In genomic region chr2:199914372-199914958, GRCh38 we compare ENCODE assay signal across 14 cellular contexts. TPM values are rescaled to one million over a fixed set of nuclear protein-coding genes. Genes with fewer than 3 reads are reported as not detected.
DNase-seq lines count a peak whose midpoint lies in the region; TF ChIP-seq lines count a peak whose summit lies in the region.
"Had no signal": no experiment of that assay in that cellular context is flagged by ENCODE, and none has a peak within 500 bp of the region (broad histone marks: within the 10 kb centered on the region; RNA-seq: fewer than 3 reads in every experiment).

No MANE protein-coding gene starts in this region.

- H3K4me3 ChIP-seq in breast epithelium = no peak overlapping the region
- H3K4me3 ChIP-seq: heart right ventricle had no signal

- DNase-seq in MCF 10A (ENCODE audit: unreplicated experiment) (no peak), breast epithelium (ENCODE audit: low spot score in 2 of 2) (no peak), immature natural killer cell (no peak), NCI-H1436 (lab: John Stamatoyannopoulos, UW) (no peak), SKM-1 treated with dmso at 0.1 percent for 144 hours (lab: John Stamatoyannopoulos, UW; ENCODE audit: unreplicated experiment) (no peak), NCI-H1417 (lab: John Stamatoyannopoulos, UW) (no peak), NCI-H774 (lab: John Stamatoyannopoulos, UW) (no peak)
- DNase-seq in activated CD4-positive, alpha-beta memory T cell treated with anti-CD3 and anti-CD28 coated beads, Interleukin-2, amount 10 ng/mL, durations not matched to agents 7 days and 5 days = no peak
- DNase-seq: anterior cingulate cortex; effector memory CD8-positive, alpha-beta T cell; EL; heart right ventricle; left ventricle myocardium superior had no signal

- TF ChIP-seq POLR2A in breast epithelium (IDR thresholded peaks at IDR 0.05) = no peak

- no peak overlapping the region for H3K27ac ChIP-seq in breast epithelium
- H3K27ac ChIP-seq: parathyroid adenoma had no signal

- POLR2A ChIA-PET in MCF 10A (lab: Yijun Ruan, JAX) = interaction anchor here (1.3 kb wide), 1 partner anchor 9 kb away, joined by 4 read pairs; no protein-coding TSS in a partner anchor
- POLR2A ChIA-PET in activated CD4-positive, alpha-beta memory T cell treated with anti-CD3 and anti-CD28 coated beads, Interleukin-2, amount 10 ng/mL, durations not matched to agents 7 days and 5 days (lab: Charles Lee) = no interaction called here

- H3K36me3 ChIP-seq in breast epithelium = no peaks in the 10 kb centered on the region

- no peaks in the 10 kb centered on the region for H3K27me3 Mint-ChIP-seq in MCF 10A (ENCODE audit: insufficient read depth, unreplicated experiment)
- H3K27me3 Mint-ChIP-seq in activated CD4-positive, alpha-beta memory T cell treated with anti-CD3 and anti-CD28 coated beads, Interleukin-2, amount 10 ng/mL, durations not matched to agents 7 days and 5 days = no peaks in the 10 kb centered on the region
- peaks cover 2 to 8% (median 5%) of the 10 kb centered on the region in 3 donors for H3K27me3 Mint-ChIP-seq in immature natural killer cell (ENCODE audit: low read depth in 3 of 3)
- H3K27me3 Mint-ChIP-seq: effector memory CD8-positive, alpha-beta T cell had no signal

- CTCF ChIA-PET in MCF 10A (lab: Yijun Ruan, JAX) = interaction anchor here (0.6 to 1.0 kb wide), 3 partner anchors 174 to 1654 kb away, joined by 3 to 5 read pairs (median 3); no protein-coding TSS in a partner anchor
- CTCF ChIA-PET in activated CD4-positive, alpha-beta memory T cell treated with anti-CD3 and anti-CD28 coated beads, Interleukin-2, amount 10 ng/mL, durations not matched to agents 7 days and 5 days (lab: Charles Lee) = no interaction called here

- H3K4me1 ChIP-seq in breast epithelium = peaks cover 0 to 7% of the 10 kb centered on the region in 2 donors

- H3K36me3 Mint-ChIP-seq in MCF 10A (ENCODE audit: insufficient read depth, unreplicated experiment) (peaks cover 21% of the 10 kb centered on the region), immature natural killer cell (peaks cover 0 to 17% (median 14%) of the 10 kb centered on the region in 3 donors)
- peaks cover 54% of the 10 kb centered on the region for H3K36me3 Mint-ChIP-seq in activated CD4-positive, alpha-beta memory T cell treated with anti-CD3 and anti-CD28 coated beads, Interleukin-2, amount 10 ng/mL, durations not matched to agents 7 days and 5 days (ENCODE audit: low read depth)

- peak overlapping the region; percentile 13 for H3K27ac Mint-ChIP-seq in MCF 10A (ENCODE audit: low read depth, unreplicated experiment)
- H3K27ac Mint-ChIP-seq in activated CD4-positive, alpha-beta memory T cell treated with anti-CD3 and anti-CD28 coated beads, Interleukin-2, amount 10 ng/mL, durations not matched to agents 7 days and 5 days = peak overlapping the region; percentile 9
- H3K27ac Mint-ChIP-seq in immature natural killer cell = peak overlapping the region in 5 of 6 donors; percentile 12 to 61 (median 36)

- no peaks in the 10 kb centered on the region for H3K9me3 Mint-ChIP-seq in MCF 10A (ENCODE audit: unreplicated experiment)
- peaks cover 16% of the 10 kb centered on the region for H3K9me3 Mint-ChIP-seq in activated CD4-positive, alpha-beta memory T cell treated with anti-CD3 and anti-CD28 coated beads, Interleukin-2, amount 10 ng/mL, durations not matched to agents 7 days and 5 days
- H3K9me3 Mint-ChIP-seq in immature natural killer cell = no peaks in the 10 kb centered on the region
- H3K9me3 Mint-ChIP-seq: effector memory CD8-positive, alpha-beta T cell had no signal

- no peaks in the 10 kb centered on the region for H3K27me3 ChIP-seq in breast epithelium
- H3K27me3 ChIP-seq: heart right ventricle had no signal

- H3K4me3 Mint-ChIP-seq in MCF 10A (ENCODE audit: unreplicated experiment) = peak overlapping the region; percentile 40
- H3K4me3 Mint-ChIP-seq in activated CD4-positive, alpha-beta memory T cell treated with anti-CD3 and anti-CD28 coated beads, Interleukin-2, amount 10 ng/mL, durations not matched to agents 7 days and 5 days = peak overlapping the region; percentile 4
- H3K4me3 Mint-ChIP-seq in immature natural killer cell = peak overlapping the region in 1 of 5 donors; percentile 46

- no TSS peak for BruUV-seq in MCF 10A (replicated peaks; lab: Mats Ljungman, UMichigan)

- intact Hi-C loops in MCF 10A (cut with micrococcal nuclease) = no loop called here
- intact Hi-C loops in breast epithelium (cut with DNase I; ENCODE audit: low total_unique reads) = no loop called here

- peaks cover 0 to 7% of the 10 kb centered on the region in 2 donors for H3K9me3 ChIP-seq in breast epithelium

- TF ChIP-seq CTCF in MCF 10A (IDR thresholded peaks at IDR 0.05; ENCODE audit: unreplicated experiment) (no peak), breast epithelium (IDR thresholded peaks at IDR 0.05) (no peak)

- H3K4me1 Mint-ChIP-seq in MCF 10A (ENCODE audit: insufficient read depth, unreplicated experiment) (peaks cover 25% of the 10 kb centered on the region), immature natural killer cell (peaks cover 33 to 60% of the 10 kb centered on the region in 2 donors)
- H3K4me1 Mint-ChIP-seq in activated CD4-positive, alpha-beta memory T cell treated with anti-CD3 and anti-CD28 coated beads, Interleukin-2, amount 10 ng/mL, durations not matched to agents 7 days and 5 days = peaks cover 33% of the 10 kb centered on the region

RNA-seq across cellular contexts. Expression of gene C2orf69, which starts 3.4 kb away (rescaled TPM):
- 8.3 and 8.6 TPM in 2 replicates for total RNA-seq in MCF 10A (2022)
- 10 to 100 TPM; 12.7 to 19.2 (median 13.8) TPM for total RNA-seq in breast epithelium
- total RNA-seq in activated CD4-positive, alpha-beta memory T cell treated with anti-CD3 and anti-CD28 coated beads, Interleukin-2, amount 10 ng/mL, durations not matched to agents 7 days and 5 days = 10 to 100 TPM; 19.2 to 20.1 TPM
- 1 to 10 TPM; 3.8 to 7.6 (median 4.8) TPM for polyA plus RNA-seq in immature natural killer cell

RNA-seq across cellular contexts. Expression of gene TYW5, which starts 40.8 kb away (rescaled TPM):
- total RNA-seq in MCF 10A (2022) (9.7 and 11.1 TPM in 2 replicates), breast epithelium (10 to 100 TPM in 1 of 3 donors, 1 to 10 TPM in 2; 7.2 to 12.9 (median 9.8) TPM)
- total RNA-seq in activated CD4-positive, alpha-beta memory T cell treated with anti-CD3 and anti-CD28 coated beads, Interleukin-2, amount 10 ng/mL, durations not matched to agents 7 days and 5 days = 10 to 100 TPM in 1 of 2 experiments, 1 to 10 TPM in 1; 9.9 to 11.2 TPM
- 1 to 10 TPM; 1.3 to 4.3 (median 2.5) TPM for polyA plus RNA-seq in immature natural killer cell

RNA-seq across cellular contexts. Expression of gene MAIP1, which starts 40.9 kb away (rescaled TPM):
- total RNA-seq in MCF 10A (2022) (17.7 and 24.1 TPM in 2 replicates), breast epithelium (10 to 100 TPM; 17.0 to 27.4 (median 26.6) TPM)
- total RNA-seq in activated CD4-positive, alpha-beta memory T cell treated with anti-CD3 and anti-CD28 coated beads, Interleukin-2, amount 10 ng/mL, durations not matched to agents 7 days and 5 days = 10 to 100 TPM; 17.9 to 19.5 TPM
- polyA plus RNA-seq in immature natural killer cell = 10 to 100 TPM in 2 of 3 donors, 1 to 10 TPM in 1; 9.1 to 20.5 (median 12.6) TPM
